ENCODE assay signal across 22 cellular contexts in the genomic region with DNA sequence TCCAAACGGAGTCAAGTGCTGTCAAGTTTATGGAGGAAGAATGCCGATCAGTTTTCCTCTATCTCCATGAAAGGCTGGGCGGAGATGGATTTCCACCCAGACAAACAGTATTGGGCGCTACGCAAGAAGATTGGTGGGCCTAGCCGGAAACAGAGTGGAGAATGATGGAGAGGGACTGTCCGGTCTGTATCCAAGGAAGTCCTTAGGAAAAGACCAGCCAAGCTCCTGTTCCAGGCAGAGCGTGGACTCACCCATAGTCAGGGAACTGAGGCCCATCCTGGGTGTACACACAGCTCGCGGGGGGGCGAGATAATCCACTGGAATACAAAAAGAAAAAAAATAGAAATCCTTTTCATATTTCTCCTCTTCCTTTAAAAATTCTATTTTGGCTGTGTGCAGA. TPM values are rescaled to one million over a fixed set of nuclear protein-coding genes. Genes with fewer than 3 reads are reported as not detected.
DNase-seq lines count a peak whose midpoint lies in the region; ATAC-seq and TF ChIP-seq lines count a peak whose summit lies in the region.
"Had no signal": no experiment of that assay in that cellular context is flagged by ENCODE, and none has a peak within 500 bp of the region (broad histone marks: within the 10 kb centered on the region; RNA-seq: fewer than 3 reads in every experiment).

No MANE protein-coding gene starts in this region.

- no peak for ATAC-seq in foreskin keratinocyte

- no peak for DNase-seq in activated T-cell treated with anti-CD3 and anti-CD28 coated beads, Interleukin-2, amount 50 U/mL, for 24 hours
- DNase-seq in activated T-cell treated with anti-CD3 and anti-CD28 coated beads, Interleukin-2, amount 50 U/mL, for 48 hours, result no peak
- DNase-seq in PC-9 (no peak), foreskin keratinocyte (no peak), COLO829 (ENCODE audit: low spot score) (no peak), nucleus accumbens (lab: John Stamatoyannopoulos, UW) (no peak), A172 (ENCODE audit: low spot score) (no peak)
- DNase-seq: cortex of kidney, NCI-H1417 treated with DMSO at 0.1 percent for 48 hours had no signal

- no peaks in the 10 kb centered on the region for H3K9me3 ChIP-seq in PC-9 (ENCODE audit: insufficient read depth, low read depth)
- H3K9me3 ChIP-seq: Peyer's patch, psoas muscle had no signal

- peaks cover 38% of the 10 kb centered on the region for H3K27me3 Mint-ChIP-seq in activated T-cell treated with anti-CD3 and anti-CD28 coated beads, Interleukin-2, amount 50 U/mL, for 24 hours

- CTCF ChIA-PET in PC-9 (lab: Charles Lee), result interaction anchor here (0.9 kb wide), 1 partner anchor 698 kb away, joined by 4 read pairs; no protein-coding TSS in a partner anchor

- BruUV-seq in PC-9 (replicated peaks; lab: Mats Ljungman, UMichigan), result no TSS peak

- H4K20me1 ChIP-seq in PC-9 (ENCODE audit: insufficient read depth), result no peaks in the 10 kb centered on the region

- H3K4me3 ChIP-seq in ACC112 (ENCODE audit: low read depth, low read length) (no peak overlapping the region), PC-9 (no peak overlapping the region)
- H3K4me3 ChIP-seq: Peyer's patch had no signal

- no peak overlapping the region for H2AFZ ChIP-seq in ACC112 (ENCODE audit: low read length, unreplicated experiment)
- H2AFZ ChIP-seq in PC-9, result no peak overlapping the region; the same call in 1 of the 2 replicates

- no peaks in the 10 kb centered on the region for H3K9me2 ChIP-seq in PC-9 (ENCODE audit: insufficient read depth)

- TF ChIP-seq CTCF in PC-9 (conservative IDR thresholded peaks at IDR 0.05) (no peak), foreskin keratinocyte (conservative IDR thresholded peaks at IDR 0.05) (no peak)

- peaks cover 12% of the 10 kb centered on the region; the same call in 1 of the 2 replicates for H3F3A ChIP-seq in PC-9 (ENCODE audit: insufficient read depth, low read depth)

- H3K4me2 ChIP-seq in PC-9, result peak overlapping the region; percentile 67; the same call in 1 of the 2 replicates

- H3K27me3 ChIP-seq in ACC112 (ENCODE audit: insufficient read depth, low read length) (no peaks in the 10 kb centered on the region), PC-9 (ENCODE audit: insufficient read depth, low read depth) (no peaks in the 10 kb centered on the region), foreskin keratinocyte (no peaks in the 10 kb centered on the region)
- H3K27me3 ChIP-seq: Peyer's patch had no signal

- POLR2A ChIA-PET in PC-9 (lab: Charles Lee; ENCODE audit: unreplicated experiment), result no interaction called here

- H3K36me3 Mint-ChIP-seq in activated T-cell treated with anti-CD3 and anti-CD28 coated beads, Interleukin-2, amount 50 U/mL, for 24 hours (ENCODE audit: low read depth), result no peaks in the 10 kb centered on the region
- H3K36me3 Mint-ChIP-seq: naive thymus-derived CD8-positive, alpha-beta T cell; type B pancreatic cell had no signal

- no peaks in the 10 kb centered on the region for H3K79me2 ChIP-seq in ACC112 (ENCODE audit: control insufficient read depth, insufficient read depth, low read length, unreplicated experiment)
- no peaks in the 10 kb centered on the region for H3K79me2 ChIP-seq in PC-9 (ENCODE audit: low read depth)

- H3K36me3 ChIP-seq in ACC112 (ENCODE audit: insufficient read depth, low read length), result no peaks in the 10 kb centered on the region
- H3K36me3 ChIP-seq in PC-9 (ENCODE audit: low read depth), result no peaks in the 10 kb centered on the region
- H3K36me3 ChIP-seq: Peyer's patch had no signal

- no peak overlapping the region for H3K4me3 Mint-ChIP-seq in activated T-cell treated with anti-CD3 and anti-CD28 coated beads, Interleukin-2, amount 50 U/mL, for 24 hours
- H3K4me3 Mint-ChIP-seq: activated CD8-positive, alpha-beta T cell treated with anti-CD3 and anti-CD28 coated beads for 36 hours; CD4-positive, alpha-beta T cell; naive thymus-derived CD8-positive, alpha-beta T cell; T-helper 2 cell treated with Interferon-gamma antibody and Interleukin-4, amounts not matched to agents 5 μg/mL and 100 μg/mL, for 36 hours; type B pancreatic cell had no signal

- no peaks in the 10 kb centered on the region for H3K9me3 Mint-ChIP-seq in activated T-cell treated with anti-CD3 and anti-CD28 coated beads, Interleukin-2, amount 50 U/mL, for 24 hours
- H3K9me3 Mint-ChIP-seq: activated CD8-positive, alpha-beta T cell treated with anti-CD3 and anti-CD28 coated beads for 36 hours; CD4-positive, alpha-beta T cell; naive thymus-derived CD8-positive, alpha-beta T cell; T-helper 2 cell treated with Interferon-gamma antibody and Interleukin-4, amounts not matched to agents 5 μg/mL and 100 μg/mL, for 36 hours; type B pancreatic cell had no signal

- intact Hi-C loops in PC-9 (cut with micrococcal nuclease; ENCODE audit: unreplicated experiment), result loop anchor here (5.0 to 10.0 kb wide), 5 partner anchors 105 to 900 kb away; a partner anchor contains a TSS

- peaks cover 28% of the 10 kb centered on the region for H3K4me1 Mint-ChIP-seq in activated T-cell treated with anti-CD3 and anti-CD28 coated beads, Interleukin-2, amount 50 U/mL, for 24 hours (ENCODE audit: low read depth)

- peak overlapping the region; percentile 94 for H3K27ac Mint-ChIP-seq in activated T-cell treated with anti-CD3 and anti-CD28 coated beads, Interleukin-2, amount 50 U/mL, for 24 hours
- H3K27ac Mint-ChIP-seq: CD4-positive, alpha-beta T cell; naive thymus-derived CD8-positive, alpha-beta T cell; T-helper 2 cell treated with Interferon-gamma antibody and Interleukin-4, amounts not matched to agents 5 μg/mL and 100 μg/mL, for 36 hours; type B pancreatic cell had no signal

- peak overlapping the region; percentile 52; the same call in 1 of the 2 replicates for H3K27ac ChIP-seq in ACC112 (ENCODE audit: low read depth, low read length)
- peak overlapping the region; percentile 89 for H3K27ac ChIP-seq in PC-9
- H3K27ac ChIP-seq in foreskin keratinocyte, result peak overlapping the region; percentile 32
- H3K27ac ChIP-seq: epithelial cell of prostate, Peyer's patch, psoas muscle had no signal

- peaks cover 33% of the 10 kb centered on the region for H3K4me1 ChIP-seq in ACC112 (ENCODE audit: control insufficient read depth, insufficient read depth, low read length, unreplicated experiment)
- peaks cover 26% of the 10 kb centered on the region for H3K4me1 ChIP-seq in PC-9 (replicated peaks; ENCODE audit: insufficient read depth)
- H3K4me1 ChIP-seq in foreskin keratinocyte, result no peaks in the 10 kb centered on the region
- H3K4me1 ChIP-seq: Peyer's patch, psoas muscle had no signal

RNA-seq across cellular contexts. Expression of a gene that starts 1.5 kb away (rescaled TPM):
- total RNA-seq in PC-9 (2021) (not detected in 2 replicates), foreskin keratinocyte (not detected in 2 replicates)
- not detected in 2 replicates for polyA plus RNA-seq in foreskin keratinocyte
- total RNA-seq in A172 (2014; rRNA removed; shearing (Covaris generic)), result not detected in 2 replicates
- total RNA-seq: activated CD8-positive, alpha-beta T cell treated with anti-CD3 and anti-CD28 coated beads for 36 hours; CD4-positive, alpha-beta T cell; H1; mononuclear cell; naive thymus-derived CD8-positive, alpha-beta T cell; Peyer's patch had no signal
- polyA plus RNA-seq: adipose tissue; keratinocyte; naive thymus-derived CD8-positive, alpha-beta T cell had no signal

Comparison
In these comparisons a context has a peak if more than half of its experiments do, and no peak if none do; other contexts are left out.
1. H3K27ac ChIP-seq: peak in every context shown above with its lines; median percentile 89 in PC-9; 52 in ACC112; 32 in foreskin keratinocyte.